In genomic region chrX:18898517-18898916, GRCh38 we compare ENCODE assay signal across 18 cellular contexts.
"Had no signal": no experiment of that assay in that cellular context is flagged by ENCODE, and none has a peak within 500 bp of the region (broad histone marks: within the 10 kb centered on the region; RNA-seq: fewer than 3 reads in every experiment).

No MANE protein-coding gene starts in this region.

- H3K36me3 ChIP-seq: lower lobe of right lung, sigmoid colon, thyroid gland had no signal

- H3K27ac ChIP-seq: epithelial cell of prostate, heart right ventricle, lower lobe of right lung, sigmoid colon, thyroid gland had no signal

- H3K4me1 ChIP-seq: lower lobe of right lung, thyroid gland had no signal

- DNase-seq: activated B cell treated with CpG ODN at 0.5 μM for 24 hours; activated CD4-positive, alpha-beta T cell treated with anti-CD3 and anti-CD28 coated beads for 4 hours; activated CD4-positive, alpha-beta T cell treated with anti-CD3 and anti-CD28 coated beads, Interleukin-2, amount 50 U/mL, for 48 hours; activated CD8-positive, alpha-beta memory T cell treated with anti-CD3 and anti-CD28 coated beads, Interleukin-2, amount 50 U/mL, for 48 hours; activated naive CD4-positive, alpha-beta T cell treated with Interleukin-2 at 50 U/mL for 16 hours; activated naive CD8-positive, alpha-beta T cell treated with anti-CD3 and anti-CD28 coated beads for 36 hours; activated T-cell treated with anti-CD3 and anti-CD28 coated beads, Interleukin-2, amount 50 U/mL, for 4 hours; heart right ventricle; lower lobe of right lung; naive thymus-derived CD4-positive, alpha-beta T cell; occipital lobe; retina; sigmoid colon; stimulated activated CD4-positive, alpha-beta T cell treated with anti-CD3 and anti-CD28 coated beads, Interleukin-4, amount 100 ng/mL, for 1 hour; stimulated activated naive CD4-positive, alpha-beta T cell; T-helper 17 cell; thyroid gland had no signal

- H3K4me3 ChIP-seq: heart right ventricle, lower lobe of right lung, sigmoid colon, thyroid gland had no signal

- H3K9me3 ChIP-seq: heart right ventricle, lower lobe of right lung, sigmoid colon, thyroid gland had no signal
